ENCODE assay signal across 1 cellular context in genomic region chr22:25744694-25745093, GRCh38.
TF ChIP-seq lines count a peak whose summit lies in the region.

No MANE protein-coding gene starts in this region.

TF ChIP-seq in HepG2, 621 proteins besides CTCF, POLR2A, EP300 and RAD21:
- no peak for TF ChIP-seq ZBTB10 (CRISPR knock-in tag; IDR thresholded peaks at IDR 0.05; ENCODE audit: borderline replicate concordance)
- no peak for TF ChIP-seq ZNF510 (CRISPR knock-in tag; IDR thresholded peaks at IDR 0.05; ENCODE audit: low read depth)
- TF ChIP-seq, protein P1, sequence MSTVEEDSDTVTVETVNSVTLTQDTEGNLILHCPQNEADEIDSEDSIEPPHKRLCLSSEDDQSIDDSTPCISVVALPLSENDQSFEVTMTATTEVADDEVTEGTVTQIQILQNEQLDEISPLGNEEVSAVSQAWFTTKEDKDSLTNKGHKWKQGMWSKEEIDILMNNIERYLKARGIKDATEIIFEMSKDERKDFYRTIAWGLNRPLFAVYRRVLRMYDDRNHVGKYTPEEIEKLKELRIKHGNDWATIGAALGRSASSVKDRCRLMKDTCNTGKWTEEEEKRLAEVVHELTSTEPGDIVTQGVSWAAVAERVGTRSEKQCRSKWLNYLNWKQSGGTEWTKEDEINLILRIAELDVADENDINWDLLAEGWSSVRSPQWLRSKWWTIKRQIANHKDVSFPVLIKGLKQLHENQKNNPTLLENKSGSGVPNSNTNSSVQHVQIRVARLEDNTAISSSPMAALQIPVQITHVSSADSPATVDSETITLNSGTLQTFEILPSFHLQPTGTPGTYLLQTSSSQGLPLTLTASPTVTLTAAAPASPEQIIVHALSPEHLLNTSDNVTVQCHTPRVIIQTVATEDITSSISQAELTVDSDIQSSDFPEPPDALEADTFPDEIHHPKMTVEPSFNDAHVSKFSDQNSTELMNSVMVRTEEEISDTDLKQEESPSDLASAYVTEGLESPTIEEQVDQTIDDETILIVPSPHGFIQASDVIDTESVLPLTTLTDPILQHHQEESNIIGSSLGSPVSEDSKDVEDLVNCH (CRISPR knock-in tag; IDR thresholded peaks at IDR 0.05), result no peak
- TF ChIP-seq ZNF768 (CRISPR knock-in tag; IDR thresholded peaks at IDR 0.05), result peak; percentile 93
TF ChIP-seq in HepG2: peak in this region for 1.
